In the genomic region with DNA sequence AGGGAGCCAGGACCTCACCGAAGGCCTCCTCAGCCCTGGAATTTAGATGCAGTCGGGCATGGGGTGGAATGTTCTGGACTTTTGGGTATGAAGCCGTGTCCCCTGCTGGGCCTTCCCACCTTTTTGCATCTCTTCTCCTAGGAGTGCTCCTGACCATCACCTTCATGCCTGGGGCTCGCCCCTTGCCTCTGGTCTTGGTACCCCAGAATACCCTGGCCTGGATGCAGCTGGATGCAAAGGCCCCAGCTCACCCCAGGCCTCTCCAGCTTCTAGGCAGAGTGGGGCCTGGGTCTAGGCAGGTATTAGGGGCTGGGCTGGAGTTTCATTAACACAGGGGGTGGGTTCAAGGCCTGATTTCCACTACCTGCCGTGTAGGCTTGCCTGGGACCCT, we compare ENCODE assay signal across 12 cellular contexts. TPM values are rescaled to one million over a fixed set of nuclear protein-coding genes. Genes with fewer than 3 reads are reported as not detected.
DNase-seq lines count a peak whose midpoint lies in the region; ATAC-seq and TF ChIP-seq lines count a peak whose summit lies in the region.
"Had no signal": no experiment of that assay in that cellular context is flagged by ENCODE, and none has a peak within 500 bp of the region (broad histone marks: within the 10 kb centered on the region; RNA-seq: fewer than 3 reads in every experiment).

No MANE protein-coding gene starts in this region.

- peaks cover 0 to 16% (median 10%) of the 10 kb centered on the region in 10 experiments; a peak in 12 of 20 replicates for H3K4me1 ChIP-seq in BLaER1 treated with 17β-estradiol and CSF1 and Interleukin-3, amounts not matched to agents 10 nM and 100 nM
- H3K4me1 ChIP-seq in Peyer's patch (peaks cover 0 to 27% (median 0%) of the 10 kb centered on the region in 4 donors), right cardiac atrium (ENCODE audit: control insufficient read depth, insufficient read depth, low read length) (peaks cover 33% of the 10 kb centered on the region), psoas muscle (peaks cover 33% of the 10 kb centered on the region)

- TF ChIP-seq POLR2A in Peyer's patch (IDR thresholded peaks at IDR 0.05): no peak

- intact Hi-C loops in right cardiac atrium (cut with DNase I) (loop anchor here in 1 of 4 donors (5.0 kb wide), 1 partner anchor 41 kb away; a partner anchor contains a TSS), psoas muscle (cut with DNase I) (no loop called here)

- 58% methylated on average over 5 of the region's 5 CpGs for WGBS in right cardiac atrium
- WGBS in psoas muscle, 3 donors: 61 to 70% (median 69%) methylated on average over 5 of the region's 5 CpGs

- H3K9ac ChIP-seq in BLaER1 treated with 17β-estradiol and CSF1 and Interleukin-3, amounts not matched to agents 10 nM and 100 nM: no peak overlapping the region

- no peaks in the 10 kb centered on the region for H3K9me3 ChIP-seq in BLaER1 treated with 17β-estradiol and CSF1 and Interleukin-3, amounts not matched to agents 10 nM and 100 nM (replicated peaks in 1 of 11)
- no peaks in the 10 kb centered on the region for H3K9me3 ChIP-seq in Peyer's patch
- no peaks in the 10 kb centered on the region for H3K9me3 ChIP-seq in right cardiac atrium (ENCODE audit: control insufficient read depth, low read length)
- H3K9me3 ChIP-seq in psoas muscle: no peaks in the 10 kb centered on the region

- H3K27ac ChIP-seq in BLaER1 treated with 17β-estradiol and CSF1 and Interleukin-3, amounts not matched to agents 10 nM and 100 nM: no peak overlapping the region
- peak overlapping the region in 1 of 4 donors; percentile 3 for H3K27ac ChIP-seq in Peyer's patch
- peak overlapping the region; percentile 94 for H3K27ac ChIP-seq in right cardiac atrium (ENCODE audit: low read length)
- peak overlapping the region; percentile 68 for H3K27ac ChIP-seq in psoas muscle

- H3K4me2 ChIP-seq in BLaER1 treated with 17β-estradiol and CSF1 and Interleukin-3, amounts not matched to agents 10 nM and 100 nM: peak overlapping the region in 6 of 11 experiments; percentile 7 to 48 (median 42); a peak in 11 of 22 replicates

- DNase-seq in Peyer's patch: peak in 2 of 3 donors; percentile 24 to 40
- peak in 1 of 3 donors; percentile 28 for DNase-seq in right cardiac atrium
- no peak for DNase-seq in psoas muscle
- DNase-seq in SHP77 treated with DMSO at 0.1 percent for 48 hours (lab: John Stamatoyannopoulos, UW): no peak
- DNase-seq in HuH-7.5 (ENCODE audit: low spot score): no peak
- DNase-seq: activated T-cell treated with anti-CD3 and anti-CD28 coated beads for 4 hours; effector CD4-positive, alpha-beta T cell; NCI-H2171 had no signal

- no peak overlapping the region for H3K4me3 ChIP-seq in BLaER1 treated with 17β-estradiol and CSF1 and Interleukin-3, amounts not matched to agents 10 nM and 100 nM
- H3K4me3 ChIP-seq in Peyer's patch (no peak overlapping the region), right cardiac atrium (ENCODE audit: low read length) (no peak overlapping the region), psoas muscle (no peak overlapping the region)

- H3K27me3 ChIP-seq in BLaER1 treated with 17β-estradiol and CSF1 and Interleukin-3, amounts not matched to agents 10 nM and 100 nM: no peaks in the 10 kb centered on the region
- H3K27me3 ChIP-seq in Peyer's patch (no peaks in the 10 kb centered on the region), right cardiac atrium (ENCODE audit: control insufficient read depth, insufficient read depth) (no peaks in the 10 kb centered on the region), psoas muscle (ENCODE audit: insufficient read depth in 3 of 3, low read length in 2 of 3) (no peaks in the 10 kb centered on the region)

- ATAC-seq in right cardiac atrium (no peak), psoas muscle (no peak), HG03095 (IDR thresholded peaks at IDR 0.05; ENCODE audit: unreplicated experiment) (no peak), GM21825 (IDR thresholded peaks at IDR 0.05; ENCODE audit: unreplicated experiment) (no peak)

- TF ChIP-seq CTCF in Peyer's patch (IDR thresholded peaks at IDR 0.05) (no peak), psoas muscle (IDR thresholded peaks at IDR 0.05) (no peak)

- no peaks in the 10 kb centered on the region for H3K36me3 ChIP-seq in BLaER1 treated with 17β-estradiol and CSF1 and Interleukin-3, amounts not matched to agents 10 nM and 100 nM
- H3K36me3 ChIP-seq in Peyer's patch: peaks cover 0 to 19% (median 0%) of the 10 kb centered on the region in 3 donors
- peaks cover 0 to 6% of the 10 kb centered on the region in 2 donors for H3K36me3 ChIP-seq in psoas muscle (ENCODE audit: insufficient read depth in 1 of 2, low read depth in 1 of 2)

- peaks cover 0 to 11% (median 0%) of the 10 kb centered on the region in 11 experiments; a peak in 1 of 22 replicates for H4K20me1 ChIP-seq in BLaER1 treated with 17β-estradiol and CSF1 and Interleukin-3, amounts not matched to agents 10 nM and 100 nM

RNA-seq across cellular contexts. Expression of a gene that starts 9.9 kb away (rescaled TPM):
- total RNA-seq in Peyer's patch (10 to 100 TPM; 12.4 to 86.5 (median 71.5) TPM), right cardiac atrium (100 to 1,000 TPM; 187 to 254 (median 222) TPM), psoas muscle (100 to 1,000 TPM in 2 of 4 donors, 10 to 100 TPM in 2; 76.1 to 229 (median 110) TPM)
- polyA plus RNA-seq in right cardiac atrium (216 TPM), psoas muscle (100 to 1,000 TPM in 1 of 3 donors, 10 to 100 TPM in 2; 75.0 to 130 (median 97.8) TPM)

RNA-seq across cellular contexts. Expression of a gene that starts 42.2 kb away (rescaled TPM):
- total RNA-seq in Peyer's patch (not detected), right cardiac atrium (not detected), psoas muscle (not detected)
- polyA plus RNA-seq in right cardiac atrium (not detected), psoas muscle (under 1 TPM in 2 of 3 donors, not detected in 1; 0.03 to 0.16 TPM)
- polyA plus RNA-seq: neural cell had no signal

Comparison
In these comparisons a context has a peak if more than half of its experiments do, and no peak if none do; other contexts are left out.
1. H3K27ac ChIP-seq: peak in right cardiac atrium (single experiment) and psoas muscle (single experiment); none in BLaER1 treated with 17β-estradiol and CSF1 and Interleukin-3, amounts not matched to agents 10 nM and 100 nM (0 of 11).
2. DNase-seq: peak in Peyer's patch (2 of 3); none in psoas muscle (0 of 2), SHP77 treated with DMSO at 0.1 percent for 48 hours (single experiment) and HuH-7.5 (single experiment).